Comparison of ENCODE assay signal across 8 cellular contexts in genomic region chr2:134120160-134120717, GRCh38.
A peak's percentile ranks its signal among the peaks of the same experiment; 100 is the strongest.
DNase-seq lines count a peak whose midpoint lies in the region; ATAC-seq and TF ChIP-seq lines count a peak whose summit lies in the region.

No MANE protein-coding gene starts in this region.

- H3K36me3 ChIP-seq in HUES6 (ENCODE audit: control insufficient read depth, insufficient read depth, low read length): no peaks in the 10 kb centered on the region
- no peaks in the 10 kb centered on the region for H3K36me3 ChIP-seq in iPS-15b (ENCODE audit: control insufficient read depth, insufficient read depth, low read length)
- no peaks in the 10 kb centered on the region for H3K36me3 ChIP-seq in spleen

- peaks cover 54% of the 10 kb centered on the region for H3K4me1 Mint-ChIP-seq in activated naive CD8-positive, alpha-beta T cell treated with anti-CD3 and anti-CD28 coated beads, Interleukin-2, amount 50 U/mL, for 24 hours

- no peak for TF ChIP-seq POLR2A in spleen (IDR thresholded peaks at IDR 0.05)

- ATAC-seq in GM19397 (IDR thresholded peaks at IDR 0.05; ENCODE audit: unreplicated experiment): peak; percentile 14
- ATAC-seq in activated naive CD8-positive, alpha-beta T cell treated with anti-CD3 and anti-CD28 coated beads, Interleukin-2, amount 50 U/mL, for 24 hours: peak; percentile 4

- no peak for DNase-seq in activated naive CD8-positive, alpha-beta T cell treated with anti-CD3 and anti-CD28 coated beads, Interleukin-2, amount 50 U/mL, for 24 hours
- DNase-seq in spleen (peak; percentile 91), middle frontal gyrus (ENCODE audit: extremely low spot score, low spot score) (no peak)
- no peak for DNase-seq in stimulated activated CD4-positive, alpha-beta T cell treated with anti-CD3 and anti-CD28 coated beads, Interleukin-2, amount 100 ng/mL, for 24 hours

- no peaks in the 10 kb centered on the region for H3K9me3 Mint-ChIP-seq in activated naive CD8-positive, alpha-beta T cell treated with anti-CD3 and anti-CD28 coated beads, Interleukin-2, amount 50 U/mL, for 24 hours

- intact Hi-C loops in spleen (cut with DNase I; ENCODE audit: low total_unique reads): no loop called here

- H3K27ac ChIP-seq in 22Rv1 (peak overlapping the region; percentile 61), HUES6 (ENCODE audit: low read depth, low read length) (0 out of 2 replicates have a peak overlapping the region, but pooled peaks have one; percentile 32), spleen (peak overlapping the region; percentile 89 to 97 (median 92))

- H3K9ac ChIP-seq in HUES6 (ENCODE audit: low read length) (peak overlapping the region; percentile 77), iPS-15b (ENCODE audit: low read depth, low read length) (peak overlapping the region; percentile 54)

- no peaks in the 10 kb centered on the region for H3K36me3 Mint-ChIP-seq in activated naive CD8-positive, alpha-beta T cell treated with anti-CD3 and anti-CD28 coated beads, Interleukin-2, amount 50 U/mL, for 24 hours (ENCODE audit: low read depth)

- no peak for TF ChIP-seq CTCF in 22Rv1 (IDR thresholded peaks at IDR 0.05)
- TF ChIP-seq CTCF in spleen (IDR thresholded peaks at IDR 0.05 in 8 of 11, conservative IDR thresholded peaks at IDR 0.05 in 3 of 11): no peak

- H3K9me3 ChIP-seq in HUES6 (ENCODE audit: control insufficient read depth, insufficient read depth, low read depth, low read length) (no peaks in the 10 kb centered on the region), iPS-15b (ENCODE audit: control insufficient read depth, insufficient read depth, low read length) (no peaks in the 10 kb centered on the region), spleen (no peaks in the 10 kb centered on the region)

- H3K4me1 ChIP-seq in HUES6 (ENCODE audit: control insufficient read depth, insufficient read depth, low read length): peaks cover 40% of the 10 kb centered on the region
- peaks cover 33% of the 10 kb centered on the region for H3K4me1 ChIP-seq in iPS-15b (ENCODE audit: control insufficient read depth, insufficient read depth, low read length)
- H3K4me1 ChIP-seq in spleen: peaks cover 43 to 65% (median 60%) of the 10 kb centered on the region in 6 donors

- peak overlapping the region; percentile 87 for H3K4me3 ChIP-seq in HUES6 (ENCODE audit: low read depth, low read length)
- peak overlapping the region; percentile 70 for H3K4me3 ChIP-seq in iPS-15b (ENCODE audit: low read depth, low read length)
- H3K4me3 ChIP-seq in spleen: peak overlapping the region; percentile 45 to 99 (median 96)

- H3K27me3 ChIP-seq in HUES6 (ENCODE audit: control insufficient read depth, insufficient read depth, low read length) (0 out of 2 replicates have a peak, but pooled peaks cover 3% of the 10 kb centered on the region), iPS-15b (ENCODE audit: control insufficient read depth, insufficient read depth, low read length) (peaks cover 6% of the 10 kb centered on the region), spleen (replicated peaks in 1 of 7) (no peaks in the 10 kb centered on the region)

- WGBS in spleen, 5 donors: 0 to 1% (median 0%) methylated on average over 12 to 72 of the region's 72 CpGs

- peak overlapping the region; percentile 88 for H3K4me3 Mint-ChIP-seq in activated naive CD8-positive, alpha-beta T cell treated with anti-CD3 and anti-CD28 coated beads, Interleukin-2, amount 50 U/mL, for 24 hours

- no peak overlapping the region for H3K27ac Mint-ChIP-seq in activated naive CD8-positive, alpha-beta T cell treated with anti-CD3 and anti-CD28 coated beads, Interleukin-2, amount 50 U/mL, for 24 hours

- peaks cover 2% of the 10 kb centered on the region for H3K27me3 Mint-ChIP-seq in activated naive CD8-positive, alpha-beta T cell treated with anti-CD3 and anti-CD28 coated beads, Interleukin-2, amount 50 U/mL, for 24 hours

Comparison
In these comparisons a context has a peak if more than half of its experiments do, and no peak if none do; other contexts are left out.
1. H3K27ac ChIP-seq: peak in every context shown above with its lines; median percentile 92 in spleen; 61 in 22Rv1; 32 in HUES6.